ENCODE assay signal across 10 cellular contexts in genomic region chr15:55638764-55639163, GRCh38. TPM values are rescaled to one million over a fixed set of nuclear protein-coding genes. Genes with fewer than 3 reads are reported as not detected.
"Had no signal": no experiment of that assay in that cellular context is flagged by ENCODE, and none has a peak within 500 bp of the region (broad histone marks: within the 10 kb centered on the region; RNA-seq: fewer than 3 reads in every experiment).

No MANE protein-coding gene starts in this region.

- FAIRE-seq: HTR-8/SVneo had no signal

- DNase-seq: GM23248, GOT3, H7, HFFc6, KG1 had no signal

- H3K27ac ChIP-seq: GM23248 had no signal

- ATAC-seq: HCT116 had no signal

- H3K9ac ChIP-seq: GM23248 had no signal

- H2AFZ ChIP-seq: GM23248 had no signal

- H3K4me3 ChIP-seq: GM23248, HAP-1 had no signal

- H3K9me3 ChIP-seq: HAP-1 had no signal

RNA-seq across cellular contexts. Expression of gene PYGO1, which starts 50.6 kb away (rescaled TPM):
- total RNA-seq: HT-29 had no signal
- polyA plus RNA-seq: IgD-negative memory B cell had no signal
